In the genomic region with DNA sequence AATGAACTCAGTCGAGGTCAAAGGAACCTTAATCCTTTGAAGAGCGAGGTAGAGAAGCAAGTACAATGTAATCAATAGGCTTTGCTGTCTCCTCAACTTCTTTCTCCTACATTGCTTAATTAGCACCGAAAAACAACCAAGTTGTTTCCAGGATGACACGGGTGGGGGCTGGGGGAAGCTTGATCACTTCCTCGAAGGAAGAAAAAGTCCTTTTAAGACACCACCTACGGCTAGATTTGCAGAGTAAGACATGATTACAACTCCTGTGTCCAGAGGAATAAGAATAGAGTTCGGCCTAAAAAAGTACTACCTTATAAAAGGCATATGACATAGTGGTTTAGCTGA, we compare ENCODE assay signal across 8 cellular contexts. TPM values are rescaled to one million over a fixed set of nuclear protein-coding genes. Genes with fewer than 3 reads are reported as not detected.
DNase-seq lines count a peak whose midpoint lies in the region; ATAC-seq and TF ChIP-seq lines count a peak whose summit lies in the region.

No MANE protein-coding gene starts in this region.

- peak overlapping the region; percentile 94 for H3K4me3 ChIP-seq in CD8-positive, alpha-beta memory T cell (ENCODE audit: low read length)
- H3K4me3 ChIP-seq in Jurkat, Clone E6-1 (ENCODE audit: low read length): peak overlapping the region; percentile 78
- H3K4me3 ChIP-seq in iPS DF 6.9 (ENCODE audit: low read length) (peak overlapping the region; percentile 42; the same call in 1 of the 2 replicates), gastrocnemius medialis (peak overlapping the region; percentile 67 to 96 (median 85))

- peaks cover 0 to 38% (median 0%) of the 10 kb centered on the region in 3 donors for H3K36me3 Mint-ChIP-seq in CD8-positive, alpha-beta memory T cell
- peaks cover 5% of the 10 kb centered on the region for H3K36me3 Mint-ChIP-seq in activated T-helper 1 cell treated with anti-CD3 and anti-CD28 coated beads, Interleukin-12 subunit alpha, Interleukin-12 subunit beta, Interleukin-2, Interleukin-4 antibody, amounts not matched to agents 30 ng/mL and 10 ng/mL and 1 ng/mL, durations not matched to agents 14 hours and 24 hours and 36 hours (ENCODE audit: low read depth)

- POLR2A ChIA-PET in CD8-positive, alpha-beta memory T cell (lab: Charles Lee): interaction anchor here (0.5 to 3.7 kb wide), 14 partner anchors 10 to 974 kb away, joined by 3 to 29 read pairs (median 6); a partner anchor contains a TSS

- peaks cover 0 to 2% of the 10 kb centered on the region in 2 donors for H3K27me3 Mint-ChIP-seq in CD8-positive, alpha-beta memory T cell
- peaks cover 3% of the 10 kb centered on the region for H3K27me3 Mint-ChIP-seq in activated T-helper 1 cell treated with anti-CD3 and anti-CD28 coated beads, Interleukin-12 subunit alpha, Interleukin-12 subunit beta, Interleukin-2, Interleukin-4 antibody, amounts not matched to agents 30 ng/mL and 10 ng/mL and 1 ng/mL, durations not matched to agents 14 hours and 24 hours and 36 hours (ENCODE audit: insufficient read depth)

- ATAC-seq in gastrocnemius medialis (no peak), GM19023 (IDR thresholded peaks at IDR 0.05; ENCODE audit: unreplicated experiment) (no peak)

- in situ Hi-C loops in gastrocnemius medialis (cut with MboI; ENCODE audit: low sequenced_read_pairs in 4 of 4): loop anchor here (10.0 to 25.0 kb wide), 4 partner anchors 159 to 972 kb away; a partner anchor contains a TSS

- no peaks in the 10 kb centered on the region for H3K36me3 ChIP-seq in CD8-positive, alpha-beta memory T cell (ENCODE audit: insufficient read depth, low read length)
- H3K36me3 ChIP-seq in iPS DF 6.9 (ENCODE audit: control insufficient read depth, insufficient read depth, low read length) (no peaks in the 10 kb centered on the region), gastrocnemius medialis (no peaks in the 10 kb centered on the region)

- no peaks in the 10 kb centered on the region for H3K9me3 Mint-ChIP-seq in CD8-positive, alpha-beta memory T cell
- peaks cover 4% of the 10 kb centered on the region for H3K9me3 Mint-ChIP-seq in activated T-helper 1 cell treated with anti-CD3 and anti-CD28 coated beads, Interleukin-12 subunit alpha, Interleukin-12 subunit beta, Interleukin-2, Interleukin-4 antibody, amounts not matched to agents 30 ng/mL and 10 ng/mL and 1 ng/mL, durations not matched to agents 14 hours and 24 hours and 36 hours

- no peaks in the 10 kb centered on the region for H3K27me3 ChIP-seq in CD8-positive, alpha-beta memory T cell (ENCODE audit: insufficient read depth, low read length, poor library complexity, severe bottlenecking)
- H3K27me3 ChIP-seq in iPS DF 6.9 (ENCODE audit: control insufficient read depth, insufficient read depth, low read length) (no peaks in the 10 kb centered on the region), gastrocnemius medialis (no peaks in the 10 kb centered on the region)

- intact Hi-C loops in activated T-helper 1 cell treated with anti-CD3 and anti-CD28 coated beads, Interleukin-12 subunit alpha, Interleukin-12 subunit beta, Interleukin-2, Interleukin-4 antibody, amounts not matched to agents 30 ng/mL and 10 ng/mL and 1 ng/mL, durations not matched to agents 14 hours and 24 hours and 36 hours (cut with micrococcal nuclease): loop anchor here (1.0 to 2.0 kb wide), 7 partner anchors 51 to 452 kb away; no protein-coding TSS in a partner anchor
- intact Hi-C loops in gastrocnemius medialis (cut with DNase I; ENCODE audit: low total_unique reads): loop anchor here (1.0 kb wide), 3 partner anchors 104 to 367 kb away; no protein-coding TSS in a partner anchor

- peak overlapping the region; percentile 95 to 100 (median 98) for H3K27ac Mint-ChIP-seq in CD8-positive, alpha-beta memory T cell
- peak overlapping the region; percentile 100 for H3K27ac Mint-ChIP-seq in activated T-helper 1 cell treated with anti-CD3 and anti-CD28 coated beads, Interleukin-12 subunit alpha, Interleukin-12 subunit beta, Interleukin-2, Interleukin-4 antibody, amounts not matched to agents 30 ng/mL and 10 ng/mL and 1 ng/mL, durations not matched to agents 14 hours and 24 hours and 36 hours

- peak overlapping the region; percentile 94 to 100 (median 96) for H3K4me3 Mint-ChIP-seq in CD8-positive, alpha-beta memory T cell
- peak overlapping the region; percentile 98 for H3K4me3 Mint-ChIP-seq in activated T-helper 1 cell treated with anti-CD3 and anti-CD28 coated beads, Interleukin-12 subunit alpha, Interleukin-12 subunit beta, Interleukin-2, Interleukin-4 antibody, amounts not matched to agents 30 ng/mL and 10 ng/mL and 1 ng/mL, durations not matched to agents 14 hours and 24 hours and 36 hours

- H3K9me3 ChIP-seq in CD8-positive, alpha-beta memory T cell (ENCODE audit: low read length): no peaks in the 10 kb centered on the region
- H3K9me3 ChIP-seq in iPS DF 6.9 (ENCODE audit: control insufficient read depth, insufficient read depth, low read length): no peaks in the 10 kb centered on the region
- H3K9me3 ChIP-seq in gastrocnemius medialis: no peaks in the 10 kb centered on the region

- CTCF ChIA-PET in CD8-positive, alpha-beta memory T cell (lab: Charles Lee): interaction anchor here (0.8 to 8.8 kb wide), 25 partner anchors 12 to 522 kb away, joined by 3 to 137 read pairs (median 8); no protein-coding TSS in a partner anchor

- H3K4me1 ChIP-seq in CD8-positive, alpha-beta memory T cell (ENCODE audit: insufficient read depth, low read length): peaks cover 12% of the 10 kb centered on the region
- H3K4me1 ChIP-seq in iPS DF 6.9 (ENCODE audit: control insufficient read depth, insufficient read depth, low read length) (no peaks in the 10 kb centered on the region), gastrocnemius medialis (peaks cover 11 to 13% of the 10 kb centered on the region in 2 donors)

- DNase-seq in CD8-positive, alpha-beta memory T cell: no peak
- DNase-seq in Jurkat, Clone E6-1 (ENCODE audit: low read depth, low spot score): peak; percentile 25
- no peak for DNase-seq in activated T-helper 1 cell treated with anti-CD3 and anti-CD28 coated beads, Interleukin-12 subunit alpha, Interleukin-12 subunit beta, Interleukin-2, Interleukin-4 antibody, amounts not matched to agents 30 ng/mL and 10 ng/mL and 1 ng/mL, durations not matched to agents 14 hours and 24 hours and 36 hours (ENCODE audit: low spot score)
- no peak for DNase-seq in iPS DF 6.9 (ENCODE audit: low read depth, low spot score)
- DNase-seq in gastrocnemius medialis: peak in 1 of 2 donors; percentile 32
- DNase-seq in COR-L47 (lab: John Stamatoyannopoulos, UW): no peak
- no peak for DNase-seq in globus pallidus (ENCODE audit: low spot score)

- TF ChIP-seq CTCF in gastrocnemius medialis (IDR thresholded peaks at IDR 0.05 in 4 of 5, conservative IDR thresholded peaks at IDR 0.05 in 1 of 5): no peak

- no peak for TF ChIP-seq POLR2A in gastrocnemius medialis (IDR thresholded peaks at IDR 0.05)

- peaks cover 23 to 25% (median 24%) of the 10 kb centered on the region in 3 donors for H3K4me1 Mint-ChIP-seq in CD8-positive, alpha-beta memory T cell
- H3K4me1 Mint-ChIP-seq in activated T-helper 1 cell treated with anti-CD3 and anti-CD28 coated beads, Interleukin-12 subunit alpha, Interleukin-12 subunit beta, Interleukin-2, Interleukin-4 antibody, amounts not matched to agents 30 ng/mL and 10 ng/mL and 1 ng/mL, durations not matched to agents 14 hours and 24 hours and 36 hours (ENCODE audit: low read depth): peaks cover 29% of the 10 kb centered on the region

- H3K27ac ChIP-seq in CD8-positive, alpha-beta memory T cell (ENCODE audit: low read depth, low read length): peak overlapping the region; percentile 100
- H3K27ac ChIP-seq in iPS DF 6.9 (ENCODE audit: low read length) (peak overlapping the region; percentile 25), gastrocnemius medialis (peak overlapping the region; percentile 90 to 100 (median 94))

- WGBS in iPS DF 6.9 (ENCODE audit: insufficient coverage, insufficient read length): no CpG with 5 or more reads among the region's 7 CpGs

RNA-seq across cellular contexts. Expression of a gene that starts 0.8 kb away (rescaled TPM):
- 10 to 100 TPM; 30.3 to 32.4 TPM for total RNA-seq in CD8-positive, alpha-beta memory T cell
- 54.4 TPM for polyA plus RNA-seq in CD8-positive, alpha-beta memory T cell
- 7.7 TPM for polyA plus RNA-seq in Jurkat, Clone E6-1 (2012; ENCODE audit: insufficient read depth, insufficient read length)
- 10.5 and 11.5 TPM in 2 replicates for total RNA-seq in activated T-helper 1 cell treated with anti-CD3 and anti-CD28 coated beads, Interleukin-12 subunit alpha, Interleukin-12 subunit beta, Interleukin-2, Interleukin-4 antibody, amounts not matched to agents 30 ng/mL and 10 ng/mL and 1 ng/mL, durations not matched to agents 14 hours and 24 hours and 36 hours
- total RNA-seq in gastrocnemius medialis: 100 to 1,000 TPM in 1 of 4 donors, 10 to 100 TPM in 3; 64.1 to 116 (median 87.7) TPM

Comparison
In these comparisons a context has a peak if more than half of its experiments do, and no peak if none do; other contexts are left out.
1. H3K27ac ChIP-seq: peak in every context shown above with its lines; median percentile 100 in CD8-positive, alpha-beta memory T cell; 94 in gastrocnemius medialis; 25 in iPS DF 6.9.
2. H3K4me3 ChIP-seq: peak in every context shown above with its lines; median percentile 94 in CD8-positive, alpha-beta memory T cell; 85 in gastrocnemius medialis; 78 in Jurkat, Clone E6-1; 42 in iPS DF 6.9.